5 cellular contexts compared by ENCODE assay signal in the genomic region with DNA sequence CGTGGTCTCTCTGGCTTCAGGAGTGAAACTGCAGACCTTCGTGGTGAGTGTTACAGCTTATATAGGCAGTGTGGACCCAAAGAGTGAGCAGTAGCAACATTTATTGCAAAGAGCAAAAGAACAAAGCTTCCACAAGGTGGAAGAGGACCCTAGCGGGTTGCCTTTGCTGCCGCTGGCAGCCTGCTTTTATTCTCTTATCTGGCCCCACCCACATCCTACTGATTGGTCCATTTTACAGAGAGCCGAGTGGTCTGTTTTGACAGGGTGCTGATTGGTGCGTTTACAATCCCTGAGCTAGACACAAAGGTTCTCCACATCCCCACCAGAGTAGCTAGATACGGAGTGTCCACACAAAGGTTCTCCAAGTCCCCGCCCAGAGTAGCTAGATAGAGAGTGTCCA. TPM values are rescaled to one million over a fixed set of nuclear protein-coding genes. Genes with fewer than 3 reads are reported as not detected.
"Had no signal": no experiment of that assay in that cellular context is flagged by ENCODE, and none has a peak within 500 bp of the region (broad histone marks: within the 10 kb centered on the region; RNA-seq: fewer than 3 reads in every experiment).

No MANE protein-coding gene starts in this region.

RNA-seq across cellular contexts. Expression of a gene that starts 27.1 kb away (rescaled TPM):
- total RNA-seq: temporal lobe, thyroid gland, uterus had no signal

RNA-seq across cellular contexts. Expression of a gene that starts 40.6 kb away (rescaled TPM):
- total RNA-seq: transverse colon, uterus had no signal

RNA-seq across cellular contexts. Expression of a gene that starts 54.6 kb away (rescaled TPM):
- total RNA-seq: thoracic aorta had no signal
